9 cellular contexts compared by ENCODE assay signal in the genomic region with DNA sequence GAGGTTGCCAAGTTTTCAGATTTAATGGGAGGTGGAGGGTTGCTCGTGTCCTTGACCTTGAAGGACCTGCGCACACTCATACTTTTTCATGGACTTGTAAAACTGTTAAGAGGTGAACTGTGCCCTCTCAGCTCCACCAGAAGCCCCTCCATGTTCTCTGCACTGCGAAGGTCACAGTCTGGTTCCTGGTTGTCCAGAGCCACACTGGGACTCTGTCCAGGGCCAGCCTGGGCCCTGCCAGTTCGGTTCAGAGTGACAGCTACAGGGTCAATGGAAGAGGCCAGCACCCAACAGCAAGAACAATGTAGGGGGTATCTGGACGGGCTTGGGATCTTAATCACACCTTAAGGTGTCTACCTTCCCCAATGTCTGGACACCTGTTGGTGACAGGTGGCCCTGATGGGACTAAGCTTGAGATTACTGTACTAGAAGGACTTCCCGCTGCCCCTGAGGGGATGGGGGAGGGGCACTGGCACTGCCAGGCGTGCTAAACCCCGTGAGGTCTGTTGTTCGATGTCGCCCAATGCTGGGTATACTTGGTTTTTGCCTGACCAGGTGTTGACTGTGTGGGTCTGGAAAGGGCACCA. TPM values are rescaled to one million over a fixed set of nuclear protein-coding genes. Genes with fewer than 3 reads are reported as not detected.
DNase-seq lines count a peak whose midpoint lies in the region; ATAC-seq and TF ChIP-seq lines count a peak whose summit lies in the region.
"Had no signal": no experiment of that assay in that cellular context is flagged by ENCODE, and none has a peak within 500 bp of the region (broad histone marks: within the 10 kb centered on the region; RNA-seq: fewer than 3 reads in every experiment).

No MANE protein-coding gene starts in this region.

- H3K4me3 ChIP-seq in mucosa of rectum (ENCODE audit: low read length in 2 of 2) (peak overlapping the region; percentile 51 to 73), tibial artery (peak overlapping the region; percentile 50 to 55)

- CTCF ChIA-PET in activated CD8-positive, alpha-beta memory T cell treated with anti-CD3 and anti-CD28 coated beads, Interleukin-2, amount 10 ng/mL, durations not matched to agents 7 days and 5 days (lab: Charles Lee): interaction anchor here (0.6 to 4.5 kb wide), 10 partner anchors 14 to 116 kb away, joined by 3 to 42 read pairs (median 3); a partner anchor contains a TSS

- H3K27ac ChIP-seq in mucosa of rectum (ENCODE audit: low read depth in 2 of 2, low read length in 2 of 2): peak overlapping the region; percentile 74 to 79
- H3K27ac ChIP-seq in tibial artery: peak overlapping the region; percentile 72 to 73
- H3K27ac ChIP-seq: epithelial cell of prostate had no signal

- H3K36me3 ChIP-seq in mucosa of rectum (ENCODE audit: control insufficient read depth in 2 of 2, insufficient read depth in 2 of 2, low read length in 2 of 2) (no peaks in the 10 kb centered on the region), tibial artery (no peaks in the 10 kb centered on the region)

- peaks cover 1% of the 10 kb centered on the region for H3K36me3 Mint-ChIP-seq in activated CD8-positive, alpha-beta memory T cell treated with anti-CD3 and anti-CD28 coated beads, Interleukin-2, amount 10 ng/mL, durations not matched to agents 7 days and 5 days
- peaks cover 5% of the 10 kb centered on the region for H3K36me3 Mint-ChIP-seq in dendritic cell treated with granulocyte-macrophage colony-stimulating factor and Interleukin-4, amounts not matched to agents 40 ng/mL and 50 ng/mL, for 4 days (ENCODE audit: low read depth)

- no peak for ATAC-seq in activated CD8-positive, alpha-beta memory T cell treated with anti-CD3 and anti-CD28 coated beads, Interleukin-2, amount 10 ng/mL, durations not matched to agents 7 days and 5 days
- no peak for ATAC-seq in HG02610 (IDR thresholded peaks at IDR 0.05; ENCODE audit: unreplicated experiment)

- H3K9me3 Mint-ChIP-seq in activated CD8-positive, alpha-beta memory T cell treated with anti-CD3 and anti-CD28 coated beads, Interleukin-2, amount 10 ng/mL, durations not matched to agents 7 days and 5 days (ENCODE audit: low read depth): no peaks in the 10 kb centered on the region
- H3K9me3 Mint-ChIP-seq in dendritic cell treated with granulocyte-macrophage colony-stimulating factor and Interleukin-4, amounts not matched to agents 40 ng/mL and 50 ng/mL, for 4 days: no peaks in the 10 kb centered on the region

- intact Hi-C loops in dendritic cell treated with granulocyte-macrophage colony-stimulating factor and Interleukin-4, amounts not matched to agents 40 ng/mL and 50 ng/mL, for 4 days (cut with micrococcal nuclease): loop anchor here (2.0 to 5.0 kb wide), 3 partner anchors 61 to 77 kb away; a partner anchor contains a TSS
- intact Hi-C loops in tibial artery (cut with DNase I; ENCODE audit: low total_unique reads): no loop called here

- peak overlapping the region; percentile 98 for H3K27ac Mint-ChIP-seq in activated CD8-positive, alpha-beta memory T cell treated with anti-CD3 and anti-CD28 coated beads, Interleukin-2, amount 10 ng/mL, durations not matched to agents 7 days and 5 days
- H3K27ac Mint-ChIP-seq in dendritic cell treated with granulocyte-macrophage colony-stimulating factor and Interleukin-4, amounts not matched to agents 40 ng/mL and 50 ng/mL, for 4 days: peak overlapping the region; percentile 95

- TF ChIP-seq CTCF in tibial artery (IDR thresholded peaks at IDR 0.05): no peak

- H3K9ac ChIP-seq in mucosa of rectum (ENCODE audit: low read depth in 1 of 2, low read length in 2 of 2): peak overlapping the region; percentile 66 to 68

- H3K4me1 Mint-ChIP-seq in activated CD8-positive, alpha-beta memory T cell treated with anti-CD3 and anti-CD28 coated beads, Interleukin-2, amount 10 ng/mL, durations not matched to agents 7 days and 5 days: peaks cover 42% of the 10 kb centered on the region
- H3K4me1 Mint-ChIP-seq in dendritic cell treated with granulocyte-macrophage colony-stimulating factor and Interleukin-4, amounts not matched to agents 40 ng/mL and 50 ng/mL, for 4 days (ENCODE audit: low read depth): peaks cover 35% of the 10 kb centered on the region

- H3K4me3 Mint-ChIP-seq in activated CD8-positive, alpha-beta memory T cell treated with anti-CD3 and anti-CD28 coated beads, Interleukin-2, amount 10 ng/mL, durations not matched to agents 7 days and 5 days: peak overlapping the region; percentile 84
- peak overlapping the region; percentile 81 for H3K4me3 Mint-ChIP-seq in dendritic cell treated with granulocyte-macrophage colony-stimulating factor and Interleukin-4, amounts not matched to agents 40 ng/mL and 50 ng/mL, for 4 days

- H3K4me1 ChIP-seq in mucosa of rectum (ENCODE audit: control insufficient read depth in 2 of 2, insufficient read depth in 2 of 2, low read length in 2 of 2) (peaks cover 10 to 21% of the 10 kb centered on the region in 2 donors), tibial artery (peaks cover 0 to 31% (median 20%) of the 10 kb centered on the region in 4 donors)

- no peak for DNase-seq in activated CD8-positive, alpha-beta memory T cell treated with anti-CD3 and anti-CD28 coated beads, Interleukin-2, amount 10 ng/mL, durations not matched to agents 7 days and 5 days
- no peak for DNase-seq in activated CD8-positive, alpha-beta memory T cell treated with anti-CD3 and anti-CD28 coated beads for 24 hours
- DNase-seq in tibial artery: no peak
- no peak for DNase-seq in retina
- no peak for DNase-seq in epidermal melanocyte (ENCODE audit: insufficient read length, low spot score)

- H3K27me3 ChIP-seq in mucosa of rectum (ENCODE audit: control insufficient read depth in 2 of 2, insufficient read depth in 2 of 2, low read length in 2 of 2) (no peaks in the 10 kb centered on the region), tibial artery (no peaks in the 10 kb centered on the region)

- H3K27me3 Mint-ChIP-seq in activated CD8-positive, alpha-beta memory T cell treated with anti-CD3 and anti-CD28 coated beads, Interleukin-2, amount 10 ng/mL, durations not matched to agents 7 days and 5 days: peaks cover 3% of the 10 kb centered on the region
- H3K27me3 Mint-ChIP-seq in dendritic cell treated with granulocyte-macrophage colony-stimulating factor and Interleukin-4, amounts not matched to agents 40 ng/mL and 50 ng/mL, for 4 days: peaks cover 2% of the 10 kb centered on the region

- no peaks in the 10 kb centered on the region for H3K9me3 ChIP-seq in mucosa of rectum (ENCODE audit: control insufficient read depth in 2 of 2, low read length in 2 of 2)
- H3K9me3 ChIP-seq in tibial artery: no peaks in the 10 kb centered on the region

RNA-seq across cellular contexts. Expression of a gene that starts 34.7 kb away (rescaled TPM):
- not detected for total RNA-seq in activated CD8-positive, alpha-beta memory T cell treated with anti-CD3 and anti-CD28 coated beads, Interleukin-2, amount 10 ng/mL, durations not matched to agents 7 days and 5 days

RNA-seq across cellular contexts. Expression of a gene that starts 59.8 kb away (rescaled TPM):
- total RNA-seq in activated CD8-positive, alpha-beta memory T cell treated with anti-CD3 and anti-CD28 coated beads, Interleukin-2, amount 10 ng/mL, durations not matched to agents 7 days and 5 days: 10 to 100 TPM; 53.4 to 67.0 TPM
